Comparison of ENCODE assay signal across 23 cellular contexts in genomic region chr16:80503144-80503543, GRCh38. TPM values are rescaled to one million over a fixed set of nuclear protein-coding genes. Genes with fewer than 3 reads are reported as not detected.
"Had no signal": no experiment of that assay in that cellular context is flagged by ENCODE, and none has a peak within 500 bp of the region (broad histone marks: within the 10 kb centered on the region; RNA-seq: fewer than 3 reads in every experiment).

No MANE protein-coding gene starts in this region.

- DNase-seq: cerebellar nuclear complex; effector memory CD8-positive, alpha-beta T cell; foreskin fibroblast; immature natural killer cell; kidney; left colon; naive thymus-derived CD8-positive, alpha-beta T cell; occipital lobe; pancreas; stimulated activated CD4-positive, alpha-beta T cell treated with anti-CD3 and anti-CD28 coated beads, Interleukin-2, amount 100 ng/mL, for 48 hours; stimulated activated naive CD4-positive, alpha-beta T cell treated with Interleukin-2 at 50 U/mL for 16 hours; tibial artery; upper lobe of left lung had no signal

- H3K4me1 ChIP-seq: esophagus muscularis mucosa, pancreas, tibial artery, upper lobe of left lung had no signal

- H3K36me3 Mint-ChIP-seq: immature natural killer cell; naive thymus-derived CD8-positive, alpha-beta T cell had no signal

- H3K4me1 Mint-ChIP-seq: immature natural killer cell, neural crest cell had no signal

- H3K4me3 Mint-ChIP-seq: dendritic cell treated with granulocyte-macrophage colony-stimulating factor and Interleukin-4, amounts not matched to agents 40 ng/mL and 50 ng/mL, for 4 days; effector memory CD8-positive, alpha-beta T cell; immature natural killer cell; naive thymus-derived CD8-positive, alpha-beta T cell; neural crest cell had no signal

- H3K9me3 ChIP-seq: esophagus muscularis mucosa, pancreas, tibial artery, upper lobe of left lung, vagina had no signal

- H3K27ac ChIP-seq: epithelial cell of prostate, pancreas, tibial artery, upper lobe of left lung, vagina had no signal

- H3K27ac Mint-ChIP-seq: dendritic cell treated with granulocyte-macrophage colony-stimulating factor and Interleukin-4, amounts not matched to agents 40 ng/mL and 50 ng/mL, for 4 days; effector memory CD8-positive, alpha-beta T cell; immature natural killer cell; naive thymus-derived CD8-positive, alpha-beta T cell had no signal

- H3K9me3 Mint-ChIP-seq: dendritic cell treated with granulocyte-macrophage colony-stimulating factor and Interleukin-4, amounts not matched to agents 40 ng/mL and 50 ng/mL, for 4 days; effector memory CD8-positive, alpha-beta T cell; immature natural killer cell had no signal

- H3K27me3 Mint-ChIP-seq: dendritic cell treated with granulocyte-macrophage colony-stimulating factor and Interleukin-4, amounts not matched to agents 40 ng/mL and 50 ng/mL, for 4 days had no signal

- H3K4me3 ChIP-seq: esophagus muscularis mucosa, pancreas, smooth muscle cell, tibial artery, upper lobe of left lung, vagina had no signal

- H3K36me3 ChIP-seq: esophagus muscularis mucosa, pancreas, tibial artery, upper lobe of left lung, vagina had no signal

- H3K27me3 ChIP-seq: esophagus muscularis mucosa, pancreas, tibial artery, upper lobe of left lung, vagina had no signal

RNA-seq across cellular contexts. Expression of gene DYNLRB2, which starts 37.6 kb away (rescaled TPM):
- total RNA-seq: esophagus muscularis mucosa, liver, mesenteric fat pad, mononuclear cell, neural crest cell, pulmonary artery endothelial cell, vagina had no signal
